Comparison of ENCODE assay signal across 33 cellular contexts in the genomic region with DNA sequence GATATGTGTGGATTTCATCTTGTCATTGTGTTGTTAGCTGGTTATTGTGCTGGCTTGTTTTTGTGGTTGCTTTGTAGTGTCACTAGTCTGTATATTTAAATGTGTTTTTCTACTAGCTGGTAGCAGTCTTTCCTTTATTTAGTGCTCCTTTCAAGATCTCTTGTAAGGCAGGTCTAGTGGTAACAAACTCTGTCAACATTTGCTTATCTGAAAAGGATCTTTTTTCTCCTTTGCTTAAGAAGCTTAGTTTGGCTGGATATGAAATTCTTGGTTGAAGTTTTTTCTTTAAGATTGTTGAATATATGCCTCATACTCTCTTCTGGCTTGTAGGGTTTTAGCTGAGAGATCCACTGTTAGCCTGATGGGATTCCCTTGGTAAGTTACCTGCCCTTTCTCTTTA.
"Had no signal": no experiment of that assay in that cellular context is flagged by ENCODE, and none has a peak within 500 bp of the region (broad histone marks: within the 10 kb centered on the region; RNA-seq: fewer than 3 reads in every experiment).

No MANE protein-coding gene starts in this region.

- H3K4me1 ChIP-seq: adrenal gland, body of pancreas, breast epithelium had no signal

- DNase-seq: activated B cell treated with CpG ODN at 0.5 μM for 24 hours; activated CD4-positive, alpha-beta memory T cell treated with anti-CD3 and anti-CD28 coated beads for 36 hours; activated CD4-positive, alpha-beta T cell treated with anti-CD3 and anti-CD28 coated beads for 4 hours; activated CD4-positive, alpha-beta T cell treated with anti-CD3 and anti-CD28 coated beads, Interleukin-2, amount 50 U/mL, for 1 hour; activated CD4-positive, alpha-beta T cell treated with anti-CD3 and anti-CD28 coated beads, Interleukin-2, amount 50 U/mL, for 4 hours; activated CD4-positive, CD25-positive, alpha-beta regulatory T cell treated with anti-CD3 and anti-CD28 coated beads, Interleukin-2, amount 50 U/mL, for 72 hours; activated CD8-positive, alpha-beta memory T cell treated with anti-CD3 and anti-CD28 coated beads, Interleukin-2, amount 50 U/mL, for 4 hours; activated CD8-positive, alpha-beta T cell treated with anti-CD3 and anti-CD28 coated beads for 36 hours; activated effector memory CD4-positive, alpha-beta T cell treated with anti-CD3 and anti-CD28 coated beads, Interleukin-2, amount 50 U/mL, for 16 hours; activated gamma-delta T cell treated with Interleukin-2 at 50 U/mL for 16 hours; activated naive CD4-positive, alpha-beta T cell; activated naive CD4-positive, alpha-beta T cell treated with anti-CD3 and anti-CD28 coated beads for 36 hours; activated naive CD4-positive, alpha-beta T cell treated with anti-CD3 and anti-CD28 coated beads, Interleukin-2, amount 50 U/mL, for 16 hours; activated naive CD8-positive, alpha-beta T cell treated with anti-CD3 and anti-CD28 coated beads for 36 hours; activated T-cell treated with anti-CD3 and anti-CD28 coated beads for 4 hours; activated T-cell treated with anti-CD3 and anti-CD28 coated beads, Interleukin-2, amount 50 U/mL, for 1 hour; activated T-cell treated with anti-CD3 and anti-CD28 coated beads, Interleukin-2, amount 50 U/mL, for 4 hours; activated T-cell treated with anti-CD3 and anti-CD28 coated beads, Interleukin-2, amount 50 U/mL, for 72 hours; adrenal gland; amniotic stem cell; aorta; body of pancreas; brain microvascular endothelial cell; central memory CD4-positive, alpha-beta T cell; T-helper 1 cell; T-helper 2 cell; T-helper 9 cell had no signal

- H3K27me3 ChIP-seq: adrenal gland, body of pancreas, brain microvascular endothelial cell, breast epithelium had no signal

- H3K27ac ChIP-seq: adrenal gland, body of pancreas, brain microvascular endothelial cell, breast epithelium, VCaP had no signal

- H3K9me3 ChIP-seq: adrenal gland, body of pancreas had no signal

- H3K36me3 ChIP-seq: adrenal gland, brain microvascular endothelial cell, breast epithelium had no signal

- FAIRE-seq: astrocyte, TTC549 had no signal

- ATAC-seq: activated CD8-positive, alpha-beta T cell treated with anti-CD3 and anti-CD28 coated beads for 36 hours; activated naive CD4-positive, alpha-beta T cell treated with anti-CD3 and anti-CD28 coated beads, Interleukin-2, amount 50 U/mL, for 72 hours; activated T-cell treated with anti-CD3 and anti-CD28 coated beads, Interleukin-2, amount 50 U/mL, for 4 hours; activated T-cell treated with anti-CD3 and anti-CD28 coated beads, Interleukin-2, amount 50 U/mL, for 72 hours; activated T-helper 17 cell treated with anti-CD3 and anti-CD28 coated beads, Interleukin-2, amount 50 U/mL, for 72 hours; body of pancreas had no signal

- H3K4me3 ChIP-seq: adrenal gland, body of pancreas, breast epithelium had no signal
